ENCODE assay signal across 8 cellular contexts in genomic region chr3:31533169-31533870, GRCh38. TPM values are rescaled to one million over a fixed set of nuclear protein-coding genes. Genes with fewer than 3 reads are reported as not detected.
DNase-seq lines count a peak whose midpoint lies in the region; ATAC-seq lines count a peak whose summit lies in the region.

No MANE protein-coding gene starts in this region.

- under 1% methylated on average over 75 of the region's 79 CpGs for WGBS in mesenchymal stem cell

- peak overlapping the region; percentile 83 for H4K91ac ChIP-seq in mesenchymal stem cell (ENCODE audit: low read length)

- peak overlapping the region; percentile 94 for H2BK120ac ChIP-seq in mesenchymal stem cell (ENCODE audit: low read depth, low read length)

- peak overlapping the region; percentile 18 for H2AFZ ChIP-seq in mesenchymal stem cell (ENCODE audit: low read depth, low read length)

- peak overlapping the region in 1 of 2 experiments; percentile 99 for H3K23ac ChIP-seq in mesenchymal stem cell (ENCODE audit: low read length in 2 of 2)

- H3K14ac ChIP-seq in mesenchymal stem cell (ENCODE audit: low read length in 2 of 2), result peak overlapping the region; percentile 38 to 98

- no peaks in the 10 kb centered on the region for H3K79me1 ChIP-seq in mesenchymal stem cell (replicated peaks; ENCODE audit: low read length, poor library complexity, severe bottlenecking)

- peaks cover 1% of the 10 kb centered on the region for H3K4me1 ChIP-seq in mesenchymal stem cell (ENCODE audit: control insufficient read depth, insufficient read depth, low read depth, low read length)

- DNase-seq in COLO668 (lab: John Stamatoyannopoulos, UW; ENCODE audit: unreplicated experiment) (peak; percentile 63), KBM-7 (peak; percentile 46), ecto neural progenitor cell (ENCODE audit: low spot score) (peak; percentile 73), mesenchymal stem cell (peak; percentile 49), A172 (ENCODE audit: low spot score) (no peak)
- DNase-seq in activated CD4-positive, alpha-beta T cell treated with anti-CD3 and anti-CD28 coated beads, Interleukin-2, amount 50 U/mL, for 24 hours (ENCODE audit: low read depth in 1 of 2, low spot score in 1 of 2), result peak; percentile 21 to 28
- DNase-seq in stimulated activated CD8-positive, alpha-beta memory T cell treated with anti-CD3 and anti-CD28 coated beads, Interleukin-15, amount 100 ng/mL, for 24 hours (ENCODE audit: low read depth), result peak; percentile 34

- ATAC-seq in GM21447 (IDR thresholded peaks at IDR 0.05; ENCODE audit: unreplicated experiment), result peak; percentile 4

- H3K4ac ChIP-seq in mesenchymal stem cell (ENCODE audit: low read depth in 1 of 2, low read length in 2 of 2), result peak overlapping the region; percentile 86 to 94

- H2AK5ac ChIP-seq in mesenchymal stem cell (ENCODE audit: low read length, severe bottlenecking), result no peak overlapping the region

- H2BK15ac ChIP-seq in mesenchymal stem cell (ENCODE audit: low read depth, poor library complexity, severe bottlenecking), result peak overlapping the region; percentile 98

- H3K9me3 ChIP-seq in mesenchymal stem cell (ENCODE audit: control insufficient read depth, low read length), result no peaks in the 10 kb centered on the region

- in situ Hi-C loops in KBM-7 (cut with MboI; ENCODE audit: low pct_unique_long_range_greater_than_20kb, low sequenced_read_pairs), result no loop called here

- peak overlapping the region; percentile 93 for H2BK5ac ChIP-seq in mesenchymal stem cell (ENCODE audit: low read depth, low read length, poor library complexity, severe bottlenecking)

- peak overlapping the region; percentile 93 to 97 for H3K4me3 ChIP-seq in mesenchymal stem cell (ENCODE audit: insufficient read depth in 1 of 2, low read depth in 1 of 2, low read length in 2 of 2)

- H3K27me3 ChIP-seq in mesenchymal stem cell (ENCODE audit: control insufficient read depth in 1 of 2, insufficient read depth in 1 of 2, low read length in 2 of 2), result peaks cover 0 to 8% of the 10 kb centered on the region in 2 experiments

- H4K8ac ChIP-seq in mesenchymal stem cell (ENCODE audit: low read length), result peak overlapping the region; percentile 42

- peak overlapping the region; percentile 83 for H3K4me2 ChIP-seq in mesenchymal stem cell (ENCODE audit: low read length, poor library complexity, severe bottlenecking)

- H3K36me3 ChIP-seq in mesenchymal stem cell (ENCODE audit: control insufficient read depth in 1 of 2, insufficient read depth in 2 of 2, low read depth in 1 of 2, low read length in 2 of 2), result peaks cover 0 to 5% of the 10 kb centered on the region in 2 experiments

- H3K9ac ChIP-seq in mesenchymal stem cell (ENCODE audit: low read length), result peak overlapping the region; percentile 95

- H2BK12ac ChIP-seq in mesenchymal stem cell (ENCODE audit: low read length in 2 of 2), result peak overlapping the region in 1 of 2 experiments; percentile 87

- peak overlapping the region; percentile 95 for H3K27ac ChIP-seq in mesenchymal stem cell (ENCODE audit: low read length, poor library complexity, severe bottlenecking)

- H3K18ac ChIP-seq in mesenchymal stem cell (ENCODE audit: low read depth in 1 of 2, low read length in 2 of 2), result peak overlapping the region; percentile 98 to 99

RNA-seq across cellular contexts. Expression of gene STT3B, which starts 0.6 kb away (rescaled TPM):
- 104 TPM for polyA plus RNA-seq in mesenchymal stem cell (2013, experiment 1 of 2)
- polyA plus RNA-seq in mesenchymal stem cell (2013, experiment 2 of 2), result 107 TPM
- total RNA-seq in A172 (2014; rRNA removed; shearing (Covaris generic)), result 189 and 202 TPM in 2 replicates
